In the genomic region with DNA sequence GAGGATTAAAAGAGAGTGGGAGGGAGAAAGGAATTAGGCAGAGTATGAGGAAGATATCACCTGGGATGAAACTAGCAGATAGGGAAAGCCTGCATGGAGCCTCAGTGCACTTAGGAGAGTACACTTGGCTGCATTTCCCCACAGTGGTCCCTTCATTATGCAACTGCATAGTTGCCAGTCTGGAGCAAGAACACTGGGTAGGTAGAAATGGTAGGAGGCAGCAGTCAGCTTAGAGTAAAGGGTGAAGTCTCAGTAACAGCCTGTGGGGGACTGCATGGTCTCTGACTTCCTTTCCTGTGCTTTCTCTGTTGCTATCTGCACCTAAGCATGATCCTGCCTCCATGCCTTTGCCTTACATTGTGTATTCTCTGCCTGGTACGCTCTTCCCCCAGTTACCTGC, we compare ENCODE assay signal across 11 cellular contexts. TPM values are rescaled to one million over a fixed set of nuclear protein-coding genes. Genes with fewer than 3 reads are reported as not detected.
DNase-seq lines count a peak whose midpoint lies in the region; ATAC-seq, FAIRE-seq and TF ChIP-seq lines count a peak whose summit lies in the region.
"Had no signal": no experiment of that assay in that cellular context is flagged by ENCODE, and none has a peak within 500 bp of the region (broad histone marks: within the 10 kb centered on the region; RNA-seq: fewer than 3 reads in every experiment).

No MANE protein-coding gene starts in this region.

- H4K5ac ChIP-seq in H1 (ENCODE audit: insufficient read length, low read depth, low read length), result no peak overlapping the region

- H3K27ac ChIP-seq in H1 (ENCODE audit: low read depth, low read length), result no peak overlapping the region
- H3K27ac ChIP-seq: parathyroid adenoma had no signal

- no peak overlapping the region for H3K18ac ChIP-seq in H1 (ENCODE audit: extremely low read depth, low read length)

- FAIRE-seq in GM19239 (lab: Jason Lieb, UNC) (peak; percentile 85), H1 (lab: Jason Lieb, UNC) (peak; percentile 13)

- DNase-seq in GM19239 (ENCODE audit: insufficient read length, low spot score) (no peak), H1 (ENCODE audit: low read depth in 1 of 2, low spot score in 2 of 2) (no peak), putamen (ENCODE audit: low spot score) (no peak), cerebellar nuclear complex (lab: John Stamatoyannopoulos, UW) (no peak), superior temporal gyrus (ENCODE audit: extremely low spot score) (no peak)
- DNase-seq in NK-92 treated with Interleukin-12 subunit alpha and Interleukin-12 subunit beta, amount 100 ng/mL, for 24 hours (lab: John Stamatoyannopoulos, UW), result no peak
- DNase-seq: effector CD8-positive, alpha-beta T cell; SW 1271 had no signal

- H3K14ac ChIP-seq in H1 (ENCODE audit: insufficient read length), result no peak overlapping the region

- no peak overlapping the region for H2BK15ac ChIP-seq in H1 (ENCODE audit: low read length)

- no peak overlapping the region for H2AK5ac ChIP-seq in H1 (ENCODE audit: low read depth, low read length)

- no peak overlapping the region for H3K56ac ChIP-seq in H1 (replicated peaks; ENCODE audit: insufficient read length, low read depth, low read length)

- peak; percentile 47 for ATAC-seq in HG03432 (IDR thresholded peaks at IDR 0.05; ENCODE audit: unreplicated experiment)

- H3K4me3 ChIP-seq in H1 (ENCODE audit: extremely low read depth in 1 of 4, insufficient read depth in 2 of 4, low read depth in 3 of 4, low read length in 4 of 4), result no peak overlapping the region

- TF ChIP-seq POLR2A in H1 (IDR thresholded peaks at IDR 0.05; ENCODE audit: control extremely low read depth in 1 of 2, low read depth in 2 of 2, low read length in 2 of 2), result no peak

- peaks cover 0 to 4% (median 0%) of the 10 kb centered on the region in 4 experiments; a peak in 1 of 7 replicates for H3K4me1 ChIP-seq in H1 (replicated peaks in 1 of 4; ENCODE audit: control insufficient read depth in 3 of 4, insufficient read depth in 4 of 4, low read length in 3 of 4)

- no peak overlapping the region for H3K9ac ChIP-seq in H1 (replicated peaks in 1 of 4; ENCODE audit: extremely low read depth in 1 of 4, low read depth in 3 of 4, low read length in 3 of 4)
- H3K9ac ChIP-seq: parathyroid adenoma had no signal

- no peak overlapping the region for H4K8ac ChIP-seq in H1 (ENCODE audit: extremely low read depth, insufficient read depth, low read length)

- no peak overlapping the region for H2BK5ac ChIP-seq in H1 (ENCODE audit: low read depth, low read length)

- TF ChIP-seq RAD21 in H1 (IDR thresholded peaks at IDR 0.05 in 1 of 2, conservative IDR thresholded peaks at IDR 0.05 in 1 of 2; ENCODE audit: low read depth in 2 of 2, low read length in 2 of 2), result 0 out of 4 replicates have a peak, but pooled peaks of 1 of the 2 experiments have one; percentile 10

- H4K20me1 ChIP-seq in H1 (replicated peaks in 1 of 2; ENCODE audit: control insufficient read depth in 1 of 2, insufficient read depth in 2 of 2, low read length in 2 of 2), result no peaks in the 10 kb centered on the region

- no peak overlapping the region for H3K4ac ChIP-seq in H1 (replicated peaks; ENCODE audit: insufficient read length, low read depth, low read length)

- CTCF ChIA-PET in H1 (lab: Charles Lee; ENCODE audit: partially characterized antibody), result interaction anchor here (0.6 to 0.7 kb wide), 2 partner anchors 90 to 286 kb away, joined by 3 read pairs; no protein-coding TSS in a partner anchor

- POLR2A ChIA-PET in H1 (lab: Charles Lee; ENCODE audit: partially characterized antibody), result no interaction called here

- TF ChIP-seq CTCF in GM12872 (IDR thresholded peaks at IDR 0.05; ENCODE audit: insufficient read depth, low read depth, low read length) (peak; percentile 40; the same call in 1 of the 3 replicates), H1 (IDR thresholded peaks at IDR 0.05; ENCODE audit: control extremely low read depth in 1 of 3, insufficient read depth in 1 of 3, low read depth in 1 of 3, low read length in 3 of 3) (no peak; a peak in 1 of 4 replicates)

- no peak overlapping the region for H3K4me2 ChIP-seq in H1 (ENCODE audit: insufficient read depth in 1 of 2, low read depth in 2 of 2, low read length in 2 of 2)

- no peak overlapping the region for H2BK20ac ChIP-seq in H1 (ENCODE audit: low read length)

- H3K9me3 ChIP-seq in H1 (ENCODE audit: insufficient read depth in 2 of 2, low read depth in 1 of 2, low read length in 1 of 2), result no peaks in the 10 kb centered on the region

- H3K36me3 ChIP-seq in H1 (ENCODE audit: control insufficient read depth in 2 of 4, insufficient read depth in 4 of 4, low read length in 3 of 4), result no peaks in the 10 kb centered on the region

- H3K79me1 ChIP-seq in H1 (ENCODE audit: low read depth, low read length), result no peaks in the 10 kb centered on the region

- no peaks in the 10 kb centered on the region for H3K23me2 ChIP-seq in H1 (ENCODE audit: low read depth, low read length)

- no peak overlapping the region for H2BK12ac ChIP-seq in H1 (ENCODE audit: low read depth, low read length)

- WGBS in H1 (ENCODE audit: extremely low coverage in 1 of 2, insufficient coverage in 1 of 2, insufficient read length in 1 of 2, insufficient replicate concordance in 2 of 2, low coverage in 1 of 2, low lambda C conversion rate in 2 of 2, missing lambda C conversion rate in 1 of 2), 2 experiments, result 50% methylated on average over 1 of the region's 1 CpG; no CpG with 5 or more reads in 1 of the 2 experiments

- H2AFZ ChIP-seq in H1 (ENCODE audit: low read length), result peak overlapping the region; percentile 56
- H2AFZ ChIP-seq: parathyroid adenoma had no signal

- no peaks in the 10 kb centered on the region for H3K79me2 ChIP-seq in H1 (ENCODE audit: control insufficient read depth in 1 of 2, insufficient read depth in 2 of 2, low read length in 2 of 2)

- H3K23ac ChIP-seq in H1 (ENCODE audit: insufficient read length), result no peak overlapping the region

- no peak overlapping the region for H2BK120ac ChIP-seq in H1 (replicated peaks; ENCODE audit: low read depth, low read length)

- TF ChIP-seq EP300 in H1 (IDR thresholded peaks at IDR 0.05; ENCODE audit: borderline replicate concordance in 1 of 2, low read depth in 2 of 2, low read length in 2 of 2), result no peak

- no peaks in the 10 kb centered on the region for H3K27me3 ChIP-seq in H1 (replicated peaks in 1 of 4; ENCODE audit: control insufficient read depth in 3 of 4, extremely low read depth in 1 of 4, insufficient read depth in 3 of 4, low read length in 3 of 4)

- H4K91ac ChIP-seq in H1 (replicated peaks; ENCODE audit: insufficient read length, low read length), result no peak overlapping the region

TF ChIP-seq in H1, 55 proteins besides CTCF, POLR2A, EP300 and RAD21:
- no peak for TF ChIP-seq YY1 (IDR thresholded peaks at IDR 0.05; ENCODE audit: low read depth, low read length)
- TF ChIP-seq SUZ12 (IDR thresholded peaks at IDR 0.05; ENCODE audit: low read length), result no peak
- TF ChIP-seq RFX5 (IDR thresholded peaks at IDR 0.05; ENCODE audit: borderline replicate concordance, low read depth, low read length), result no peak
- no peak for TF ChIP-seq KDM1A (IDR thresholded peaks at IDR 0.05; ENCODE audit: borderline replicate concordance, low read length)
- TF ChIP-seq EZH2 (IDR thresholded peaks at IDR 0.05; ENCODE audit: low read depth, low read length, severe bottlenecking), result no peak
- TF ChIP-seq, protein P1, sequence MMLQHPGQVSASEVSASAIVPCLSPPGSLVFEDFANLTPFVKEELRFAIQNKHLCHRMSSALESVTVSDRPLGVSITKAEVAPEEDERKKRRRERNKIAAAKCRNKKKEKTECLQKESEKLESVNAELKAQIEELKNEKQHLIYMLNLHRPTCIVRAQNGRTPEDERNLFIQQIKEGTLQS (IDR thresholded peaks at IDR 0.05; ENCODE audit: insufficient read depth, low read depth, low read length), result no peak

RNA-seq across cellular contexts. Expression of a gene that starts 14.0 kb away (rescaled TPM):
- total RNA-seq in H1 (2021; fragmentation: NEBNext Ultra II Directional; extraction: Animal tissue kit (Norgen Biotek cat#: 25700)), result 5.8 and 6.1 TPM in 2 replicates
- 4.8 and 8.4 TPM in 2 replicates for polyA plus RNA-seq in H1 (2011; rRNA removed)
- 5.6 TPM for polyA plus RNA-seq in H1 (2011; cell fraction: cytosol; rRNA removed)
- polyA plus RNA-seq in H1 (2011; cell fraction: nucleus; rRNA removed), result 1.7 TPM
- polyA plus RNA-seq in H1 (2012, experiment 1 of 2), result 5.2 to 6.8 TPM (median 6.1 TPM) in 4 replicates
- polyA plus RNA-seq in H1 (2012, experiment 2 of 2), result 7.1 TPM
- 11.4 TPM for polyA plus RNA-seq in H1 (2013, experiment 1 of 2)
- 11.6 TPM for polyA plus RNA-seq in H1 (2013, experiment 2 of 2)
- 2.4 and 2.7 TPM in 2 replicates for polyA minus RNA-seq in H1 (2011; rRNA and poly(A)+ RNA removed)
- polyA minus RNA-seq in H1 (2011; cell fraction: cytosol; rRNA and poly(A)+ RNA removed), result 1.4 TPM
- 4.2 TPM for polyA minus RNA-seq in H1 (2011; cell fraction: nucleus; rRNA and poly(A)+ RNA removed)
